In genomic region chr9:25827626-25828025, GRCh38 we compare ENCODE assay signal across 30 cellular contexts.
"Had no signal": no experiment of that assay in that cellular context is flagged by ENCODE, and none has a peak within 500 bp of the region (broad histone marks: within the 10 kb centered on the region; RNA-seq: fewer than 3 reads in every experiment).

No MANE protein-coding gene starts in this region.

- H3K4me3 ChIP-seq: adrenal gland, ascending aorta, body of pancreas, breast epithelium, cardiac muscle cell had no signal

- H3K27ac ChIP-seq: adrenal gland, ascending aorta, body of pancreas, brain microvascular endothelial cell, breast epithelium, cardiac muscle cell had no signal

- H3K36me3 ChIP-seq: adrenal gland, ascending aorta, brain microvascular endothelial cell, breast epithelium, cardiac muscle cell had no signal

- H3K27me3 ChIP-seq: adrenal gland, ascending aorta, body of pancreas, brain microvascular endothelial cell, breast epithelium, cardiac muscle cell had no signal

- H3K4me1 ChIP-seq: adrenal gland, ascending aorta, body of pancreas, breast epithelium had no signal

- H3K9me3 ChIP-seq: adrenal gland, body of pancreas had no signal

- DNase-seq: activated effector memory CD4-positive, alpha-beta T cell treated with anti-CD3 and anti-CD28 coated beads, Interleukin-2, amount 50 U/mL, for 16 hours; activated effector memory CD4-positive, alpha-beta T cell treated with Interleukin-2 at 50 U/mL for 16 hours; activated gamma-delta T cell; activated gamma-delta T cell treated with Interleukin-2 at 50 U/mL for 16 hours; activated naive CD4-positive, alpha-beta T cell; activated naive CD4-positive, alpha-beta T cell treated with anti-CD3 and anti-CD28 coated beads for 36 hours; activated naive CD4-positive, alpha-beta T cell treated with anti-CD3 and anti-CD28 coated beads, Interleukin-2, amount 10 ng/mL, durations not matched to agents 7 days and 5 days; activated naive CD4-positive, alpha-beta T cell treated with anti-CD3 and anti-CD28 coated beads, Interleukin-2, amount 50 U/mL, for 16 hours; activated naive CD4-positive, alpha-beta T cell treated with Interleukin-2 at 50 U/mL for 16 hours; activated naive CD8-positive, alpha-beta T cell treated with anti-CD3 and anti-CD28 coated beads for 36 hours; activated naive CD8-positive, alpha-beta T cell treated with anti-CD3 and anti-CD28 coated beads, Interleukin-2, amount 10 ng/mL, durations not matched to agents 7 days and 5 days; activated naive CD8-positive, alpha-beta T cell treated with anti-CD3 and anti-CD28 coated beads, Interleukin-2, amount 50 U/mL, for 24 hours; activated T-cell treated with anti-CD3 and anti-CD28 coated beads, Interleukin-2, amount 50 U/mL, for 1 hour; activated T-cell treated with anti-CD3 and anti-CD28 coated beads, Interleukin-2, amount 50 U/mL, for 24 hours; activated T-cell treated with anti-CD3 and anti-CD28 coated beads, Interleukin-2, amount 50 U/mL, for 4 hours; activated T-cell treated with anti-CD3 and anti-CD28 coated beads, Interleukin-2, amount 50 U/mL, for 48 hours; activated T-cell treated with anti-CD3 and anti-CD28 coated beads, Interleukin-2, amount 50 U/mL, for 72 hours; adrenal gland; amniotic stem cell; amygdala; anterior cingulate cortex; aorta; body of pancreas; brain microvascular endothelial cell; caudate nucleus; central memory CD4-positive, alpha-beta T cell; cerebellar nuclear complex had no signal
